22 cellular contexts compared by ENCODE assay signal in the genomic region with DNA sequence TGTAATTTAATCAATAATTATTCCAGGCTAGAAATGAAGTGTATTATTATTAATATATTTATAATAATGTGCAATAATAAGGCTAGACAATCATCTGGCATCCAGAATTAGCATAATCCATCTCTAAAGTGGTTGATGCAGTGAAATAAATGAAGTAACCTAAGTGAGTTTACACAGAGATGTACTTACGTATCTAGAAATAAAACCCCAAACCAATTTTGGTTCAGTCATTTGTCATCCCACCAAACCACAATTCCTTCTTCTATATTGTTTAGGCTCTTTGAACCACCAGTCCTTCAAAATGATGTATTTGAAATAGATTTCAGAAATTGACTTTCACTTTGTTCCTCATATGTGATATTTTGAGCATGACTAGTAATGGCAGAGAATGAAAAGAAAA.
"Had no signal": no experiment of that assay in that cellular context is flagged by ENCODE, and none has a peak within 500 bp of the region (broad histone marks: within the 10 kb centered on the region; RNA-seq: fewer than 3 reads in every experiment).

No MANE protein-coding gene starts in this region.

- H3K4me3 Mint-ChIP-seq: dendritic cell treated with granulocyte-macrophage colony-stimulating factor and Interleukin-4, amounts not matched to agents 40 ng/mL and 50 ng/mL, for 4 days; memory B cell; naive thymus-derived CD4-positive, alpha-beta T cell had no signal

- H3K4me3 ChIP-seq: colonic mucosa, esophagus muscularis mucosa, gastroesophageal sphincter, heart right ventricle, left lung, lower lobe of right lung had no signal

- H3K27me3 ChIP-seq: colonic mucosa, esophagus muscularis mucosa, foreskin keratinocyte, heart right ventricle, left lung had no signal

- H3K36me3 ChIP-seq: colonic mucosa, esophagus muscularis mucosa, gastroesophageal sphincter, heart right ventricle, left lung, lower lobe of right lung had no signal

- FAIRE-seq: endothelial cell of umbilical vein, frontal cortex, islet of Langerhans, keratinocyte had no signal

- H3K27ac Mint-ChIP-seq: dendritic cell treated with granulocyte-macrophage colony-stimulating factor and Interleukin-4, amounts not matched to agents 40 ng/mL and 50 ng/mL, for 4 days; memory B cell; naive thymus-derived CD4-positive, alpha-beta T cell had no signal

- H3K4me1 ChIP-seq: colonic mucosa, esophagus muscularis mucosa, foreskin keratinocyte, gastroesophageal sphincter, heart right ventricle, left lung, lower lobe of right lung had no signal

- H3K27me3 Mint-ChIP-seq: dendritic cell treated with granulocyte-macrophage colony-stimulating factor and Interleukin-4, amounts not matched to agents 40 ng/mL and 50 ng/mL, for 4 days; memory B cell had no signal

- H3K4me1 Mint-ChIP-seq: memory B cell; naive thymus-derived CD4-positive, alpha-beta T cell had no signal

- DNase-seq: colonic mucosa; cortex of kidney; effector CD4-positive, alpha-beta T cell; effector memory CD4-positive, alpha-beta T cell; foreskin keratinocyte; heart right ventricle; hippocampal formation; left cardiac atrium; left ventricle myocardium superior; lower lobe of right lung; mesendoderm; midbrain; naive thymus-derived CD4-positive, alpha-beta T cell had no signal

- H3K36me3 Mint-ChIP-seq: memory B cell; naive thymus-derived CD4-positive, alpha-beta T cell had no signal

- H3K27ac ChIP-seq: colonic mucosa, esophagus muscularis mucosa, foreskin keratinocyte, gastroesophageal sphincter, heart right ventricle, left lung, lower lobe of right lung had no signal

- ATAC-seq: foreskin keratinocyte; gastroesophageal sphincter; heart right ventricle; left cardiac atrium; left lung; left ventricle myocardium superior; lower lobe of right lung; naive thymus-derived CD4-positive, alpha-beta T cell had no signal

- H3K9me3 Mint-ChIP-seq: memory B cell had no signal

- H3K9me3 ChIP-seq: colonic mucosa, esophagus muscularis mucosa, gastroesophageal sphincter, heart right ventricle, left lung, lower lobe of right lung had no signal
